ENCODE assay signal across 1 cellular context in the genomic region with DNA sequence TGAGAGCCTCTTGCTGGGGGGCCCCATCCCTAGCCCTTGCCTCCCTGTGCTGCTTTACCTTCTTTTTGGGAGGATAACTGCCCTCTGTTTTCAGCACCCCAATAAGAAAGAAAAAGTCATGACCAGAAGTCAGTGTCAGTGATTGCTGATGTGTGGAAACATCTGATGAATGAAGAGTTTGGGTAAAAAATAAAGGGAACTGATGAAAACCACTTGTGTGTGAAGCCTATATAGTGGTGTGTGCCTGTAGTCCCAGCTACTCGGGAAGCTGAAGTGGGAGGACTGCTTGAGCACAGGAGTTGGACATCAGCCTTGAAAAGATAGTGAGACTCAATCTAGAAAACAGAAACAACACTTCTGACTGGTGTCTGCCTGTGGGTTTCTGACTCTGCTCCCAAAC.
TF ChIP-seq lines count a peak whose summit lies in the region.

No MANE protein-coding gene starts in this region.

TF ChIP-seq in HepG2, 621 proteins besides CTCF, POLR2A, EP300 and RAD21:
- TF ChIP-seq, protein P1, sequence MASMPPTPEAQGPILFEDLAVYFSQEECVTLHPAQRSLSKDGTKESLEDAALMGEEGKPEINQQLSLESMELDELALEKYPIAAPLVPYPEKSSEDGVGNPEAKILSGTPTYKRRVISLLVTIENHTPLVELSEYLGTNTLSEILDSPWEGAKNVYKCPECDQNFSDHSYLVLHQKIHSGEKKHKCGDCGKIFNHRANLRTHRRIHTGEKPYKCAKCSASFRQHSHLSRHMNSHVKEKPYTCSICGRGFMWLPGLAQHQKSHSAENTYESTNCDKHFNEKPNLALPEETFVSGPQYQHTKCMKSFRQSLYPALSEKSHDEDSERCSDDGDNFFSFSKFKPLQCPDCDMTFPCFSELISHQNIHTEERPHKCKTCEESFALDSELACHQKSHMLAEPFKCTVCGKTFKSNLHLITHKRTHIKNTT (CRISPR knock-in tag; IDR thresholded peaks at IDR 0.05), result no peak
- TF ChIP-seq POLR2G (IDR thresholded peaks at IDR 0.05; ENCODE audit: low read depth, low read length), result 0 out of 2 replicates have a peak, but pooled peaks have one; percentile 28
- TF ChIP-seq SALL2 (CRISPR knock-in tag; IDR thresholded peaks at IDR 0.05), result no peak
- no peak for TF ChIP-seq ZNF230 (CRISPR knock-in tag; IDR thresholded peaks at IDR 0.05)
